ENCODE assay signal across 12 cellular contexts in the genomic region with DNA sequence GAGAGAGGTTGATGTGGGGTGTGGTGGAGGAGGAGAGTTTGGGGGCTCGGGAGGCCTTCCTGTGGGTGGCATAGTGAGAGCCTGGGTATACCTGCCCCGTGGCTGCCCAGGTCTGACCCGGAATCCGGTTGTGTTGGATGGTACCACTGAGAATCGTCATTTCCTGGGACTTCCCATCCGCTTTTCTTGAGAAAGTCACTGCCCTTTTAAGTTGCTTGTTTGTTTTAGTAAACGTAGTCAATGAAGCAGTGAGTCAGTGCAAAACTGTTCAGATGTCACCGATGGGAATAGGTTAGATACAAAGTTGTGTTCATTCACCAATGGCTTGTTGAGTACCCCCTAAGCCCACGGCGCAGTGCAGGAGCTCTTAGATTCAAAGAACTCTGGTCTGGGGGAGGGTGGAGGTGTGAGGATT.
DNase-seq lines count a peak whose midpoint lies in the region; ATAC-seq and TF ChIP-seq lines count a peak whose summit lies in the region.
"Had no signal": no experiment of that assay in that cellular context is flagged by ENCODE, and none has a peak within 500 bp of the region (broad histone marks: within the 10 kb centered on the region; RNA-seq: fewer than 3 reads in every experiment).

No MANE protein-coding gene starts in this region.

- no peak overlapping the region for H3K4me3 ChIP-seq in epithelial cell of esophagus (ENCODE audit: low read length)
- H3K4me3 ChIP-seq: colonic mucosa, uterus had no signal

- no peaks in the 10 kb centered on the region for H3K27me3 Mint-ChIP-seq in activated CD4-positive, alpha-beta memory T cell treated with anti-CD3 and anti-CD28 coated beads, Interleukin-2, amount 10 ng/mL, durations not matched to agents 7 days and 5 days

- no peaks in the 10 kb centered on the region for H3K9me3 Mint-ChIP-seq in activated CD4-positive, alpha-beta memory T cell treated with anti-CD3 and anti-CD28 coated beads, Interleukin-2, amount 10 ng/mL, durations not matched to agents 7 days and 5 days

- CTCF ChIA-PET in activated CD4-positive, alpha-beta memory T cell treated with anti-CD3 and anti-CD28 coated beads, Interleukin-2, amount 10 ng/mL, durations not matched to agents 7 days and 5 days (lab: Charles Lee) = interaction anchor here (1.2 to 1.5 kb wide), 2 partner anchors 8 to 47 kb away, joined by 3 to 4 read pairs; no protein-coding TSS in a partner anchor

- DNase-seq in NCI-H2171 treated with DMSO at 0.1 percent for 48 hours (lab: John Stamatoyannopoulos, UW) = peak; percentile 38
- DNase-seq in NCI-H2171 (lab: John Stamatoyannopoulos, UW) = no peak
- peak; percentile 22 for DNase-seq in activated CD4-positive, alpha-beta memory T cell treated with anti-CD3 and anti-CD28 coated beads, Interleukin-2, amount 10 ng/mL, durations not matched to agents 7 days and 5 days
- peak; percentile 16 for DNase-seq in epithelial cell of esophagus (ENCODE audit: low read depth)
- DNase-seq in stimulated activated naive CD4-positive, alpha-beta T cell treated with Interleukin-2 at 50 U/mL for 16 hours (lab: John Stamatoyannopoulos, UW) = peak; percentile 31
- DNase-seq in ureter (ENCODE audit: low spot score) = no peak
- DNase-seq in NCI-H2081 (lab: John Stamatoyannopoulos, UW) = no peak
- DNase-seq: colonic mucosa, EL, HCEC 1CT, uterus had no signal

- POLR2A ChIA-PET in activated CD4-positive, alpha-beta memory T cell treated with anti-CD3 and anti-CD28 coated beads, Interleukin-2, amount 10 ng/mL, durations not matched to agents 7 days and 5 days (lab: Charles Lee) = no interaction called here

- peaks cover 45% of the 10 kb centered on the region for H3K4me1 Mint-ChIP-seq in activated CD4-positive, alpha-beta memory T cell treated with anti-CD3 and anti-CD28 coated beads, Interleukin-2, amount 10 ng/mL, durations not matched to agents 7 days and 5 days

- no peak for TF ChIP-seq CTCF in epithelial cell of esophagus (IDR thresholded peaks at IDR 0.05; ENCODE audit: insufficient read depth, low read depth, low read length, missing control alignments)

- no peak for ATAC-seq in HG03045 (IDR thresholded peaks at IDR 0.05; ENCODE audit: unreplicated experiment)

- peak overlapping the region; percentile 49 for H3K4me3 Mint-ChIP-seq in activated CD4-positive, alpha-beta memory T cell treated with anti-CD3 and anti-CD28 coated beads, Interleukin-2, amount 10 ng/mL, durations not matched to agents 7 days and 5 days

- peak overlapping the region; percentile 73 for H3K27ac Mint-ChIP-seq in activated CD4-positive, alpha-beta memory T cell treated with anti-CD3 and anti-CD28 coated beads, Interleukin-2, amount 10 ng/mL, durations not matched to agents 7 days and 5 days

- H3K36me3 Mint-ChIP-seq in activated CD4-positive, alpha-beta memory T cell treated with anti-CD3 and anti-CD28 coated beads, Interleukin-2, amount 10 ng/mL, durations not matched to agents 7 days and 5 days (ENCODE audit: low read depth) = no peaks in the 10 kb centered on the region

Comparison
In these comparisons a context has a peak if more than half of its experiments do, and no peak if none do; other contexts are left out.
1. DNase-seq: peak in NCI-H2171 treated with DMSO at 0.1 percent for 48 hours (single experiment), activated CD4-positive, alpha-beta memory T cell treated with anti-CD3 and anti-CD28 coated beads, Interleukin-2, amount 10 ng/mL, durations not matched to agents 7 days and 5 days (single experiment), epithelial cell of esophagus (single experiment) and stimulated activated naive CD4-positive, alpha-beta T cell treated with Interleukin-2 at 50 U/mL for 16 hours (single experiment); none in NCI-H2171 (single experiment), ureter (single experiment) and NCI-H2081 (0 of 2).